In genomic region chr4:86356831-86357230, GRCh38 we compare ENCODE assay signal across 12 cellular contexts. TPM values are rescaled to one million over a fixed set of nuclear protein-coding genes. Genes with fewer than 3 reads are reported as not detected.
"Had no signal": no experiment of that assay in that cellular context is flagged by ENCODE, and none has a peak within 500 bp of the region (broad histone marks: within the 10 kb centered on the region; RNA-seq: fewer than 3 reads in every experiment).

No MANE protein-coding gene starts in this region.

- H3K27ac ChIP-seq: gastrocnemius medialis had no signal

- H3K9me3 ChIP-seq: gastrocnemius medialis had no signal

- H3K27me3 ChIP-seq: gastrocnemius medialis had no signal

- H3K36me3 ChIP-seq: gastrocnemius medialis had no signal

- DNase-seq: activated CD4-positive, alpha-beta memory T cell treated with anti-CD3 and anti-CD28 coated beads for 36 hours; activated CD4-positive, alpha-beta T cell treated with anti-CD3 and anti-CD28 coated beads for 1 hour; activated gamma-delta T cell; activated T-cell treated with anti-CD3 and anti-CD28 coated beads, Interleukin-2, amount 50 U/mL, for 4 hours; gastrocnemius medialis; kidney glomerular epithelial cell; naive B cell; stimulated activated CD4-positive, alpha-beta T cell treated with anti-CD3 and anti-CD28 coated beads, Interleukin-12 subunit alpha, Interleukin-12 subunit beta, amount 100 ng/mL, for 4 hours; stimulated activated naive CD4-positive, alpha-beta T cell treated with Interleukin-2 at 50 U/mL for 16 hours; T-cell; T1000 had no signal

- ATAC-seq: gastrocnemius medialis, T-cell had no signal

- H3K4me3 ChIP-seq: gastrocnemius medialis had no signal

RNA-seq across cellular contexts. Expression of gene MAPK10, which starts 3.0 kb away (rescaled TPM):
- total RNA-seq: activated CD4-positive, alpha-beta memory T cell treated with anti-CD3 and anti-CD28 coated beads for 36 hours; endothelial cell of umbilical vein had no signal
